Comparison of ENCODE assay signal across 11 cellular contexts in the genomic region with DNA sequence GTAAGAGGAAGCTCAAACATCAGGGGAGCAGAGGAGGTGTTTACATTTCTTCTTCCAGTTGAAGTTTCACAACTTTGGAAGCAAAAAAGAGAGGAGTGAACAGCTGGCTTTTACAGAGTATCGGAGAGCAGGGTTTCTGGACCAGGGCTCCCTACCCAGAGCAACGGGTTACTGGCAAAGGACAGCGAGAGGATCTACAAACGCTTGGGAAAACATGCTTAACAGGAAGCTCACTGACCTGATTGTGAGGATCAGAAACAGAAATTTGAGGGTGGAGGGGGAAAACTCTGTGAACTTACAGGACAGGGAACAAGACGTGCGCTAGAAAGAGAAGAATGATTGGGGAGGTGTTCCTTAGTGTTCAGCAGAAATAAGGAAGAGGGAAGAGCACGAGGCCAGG.
DNase-seq lines count a peak whose midpoint lies in the region; ATAC-seq and TF ChIP-seq lines count a peak whose summit lies in the region.
"Had no signal": no experiment of that assay in that cellular context is flagged by ENCODE, and none has a peak within 500 bp of the region (broad histone marks: within the 10 kb centered on the region; RNA-seq: fewer than 3 reads in every experiment).

No MANE protein-coding gene starts in this region.

- H3K4me3 ChIP-seq in GM23338 (no peak overlapping the region), astrocyte of the spinal cord (ENCODE audit: low read depth, low read length) (no peak overlapping the region)

- H2AFZ ChIP-seq in GM23338 = peak overlapping the region; percentile 90; the same call in 1 of the 2 replicates

- DNase-seq in Ammon's horn (ENCODE audit: low spot score) (peak; percentile 66), GM23338 (ENCODE audit: low spot score) (no peak), astrocyte of the spinal cord (ENCODE audit: low read depth, low spot score) (peak; percentile 57), mesothelial cell of epicardium (ENCODE audit: low spot score in 2 of 2, unreplicated experiment in 2 of 2) (no peak), NCI-H2196 treated with DMSO at 0.1 percent for 48 hours (lab: John Stamatoyannopoulos, UW; ENCODE audit: unreplicated experiment) (no peak), mesenteric fat pad (ENCODE audit: low spot score) (no peak), GM19238 (ENCODE audit: insufficient read length, low spot score) (no peak)
- DNase-seq: NCI-H1092 treated with DMSO at 0.1 percent for 48 hours, NCI-H748 treated with DMSO at 0.1 percent for 48 hours had no signal

- H3K27me3 Mint-ChIP-seq in GM23338 (ENCODE audit: insufficient read depth, low read depth, poor library complexity) = peaks cover 6% of the 10 kb centered on the region
- peaks cover 24% of the 10 kb centered on the region for H3K27me3 Mint-ChIP-seq in mesothelial cell of epicardium (ENCODE audit: low read depth)

- H3K4me1 Mint-ChIP-seq in GM23338 (peaks cover 33% of the 10 kb centered on the region), mesothelial cell of epicardium (peaks cover 62% of the 10 kb centered on the region)

- H3K4me1 ChIP-seq in GM23338 (ENCODE audit: insufficient read depth) = peaks cover 22% of the 10 kb centered on the region

- H3K9me3 Mint-ChIP-seq in GM23338 = no peaks in the 10 kb centered on the region
- no peaks in the 10 kb centered on the region for H3K9me3 Mint-ChIP-seq in mesothelial cell of epicardium

- no peaks in the 10 kb centered on the region for H3K36me3 Mint-ChIP-seq in GM23338 (ENCODE audit: low read depth)
- no peaks in the 10 kb centered on the region for H3K36me3 Mint-ChIP-seq in mesothelial cell of epicardium

- H3K4me3 Mint-ChIP-seq in GM23338 (no peak overlapping the region), mesothelial cell of epicardium (no peak overlapping the region)

- no peak for TF ChIP-seq CTCF in GM23338 (conservative IDR thresholded peaks at IDR 0.05; ENCODE audit: low read depth in 2 of 2)
- TF ChIP-seq CTCF in astrocyte of the spinal cord (IDR thresholded peaks at IDR 0.05; ENCODE audit: low read depth, low read length) = no peak
- no peak for TF ChIP-seq CTCF in mesothelial cell of epicardium (IDR thresholded peaks at IDR 0.05; ENCODE audit: unreplicated experiment)

- in situ Hi-C loops in astrocyte of the spinal cord (cut with HindIII; ENCODE audit: low sequenced_read_pairs) = no loop called here

- H3K27me3 ChIP-seq in GM23338 (ENCODE audit: insufficient read depth) = no peaks in the 10 kb centered on the region

- no peaks in the 10 kb centered on the region; the same call in 1 of the 2 replicates for H3K9me2 ChIP-seq in GM23338 (ENCODE audit: insufficient read depth)

- H3K36me3 ChIP-seq in GM23338 (ENCODE audit: insufficient read depth) = no peaks in the 10 kb centered on the region

- no peak overlapping the region for H3K27ac ChIP-seq in GM23338 (ENCODE audit: low read depth)

- no peaks in the 10 kb centered on the region for H3K79me2 ChIP-seq in GM23338 (replicated peaks; ENCODE audit: insufficient read depth)

- H3K27ac Mint-ChIP-seq in GM23338 (no peak overlapping the region), mesothelial cell of epicardium (peak overlapping the region; percentile 10)

- no peaks in the 10 kb centered on the region for H4K20me1 ChIP-seq in GM23338 (replicated peaks; ENCODE audit: insufficient read depth)

- H3F3A ChIP-seq in GM23338 (replicated peaks; ENCODE audit: low read depth) = no peaks in the 10 kb centered on the region

- no peak overlapping the region for H3K4me2 ChIP-seq in GM23338

- no peak for ATAC-seq in GM23338
- no peak for ATAC-seq in GM21515 (IDR thresholded peaks at IDR 0.05; ENCODE audit: unreplicated experiment)
- ATAC-seq: left lobe of liver had no signal

TF ChIP-seq in GM23338, 12 proteins besides CTCF, POLR2A, EP300 and RAD21 (continues in another document):
- TF ChIP-seq NANOG (IDR thresholded peaks at IDR 0.05; ENCODE audit: borderline replicate concordance) = no peak
- TF ChIP-seq POLR2AphosphoS5 (IDR thresholded peaks at IDR 0.05; ENCODE audit: low read depth) = no peak
- TF ChIP-seq ZNF331 (CRISPR knock-in tag; IDR thresholded peaks at IDR 0.05; ENCODE audit: low read depth) = no peak
- no peak for TF ChIP-seq EZH2phosphoT487 (IDR thresholded peaks at IDR 0.05; ENCODE audit: unreplicated experiment)
- TF ChIP-seq ZNF114 (CRISPR knock-in tag; IDR thresholded peaks at IDR 0.05) = no peak
- TF ChIP-seq, protein P1, sequence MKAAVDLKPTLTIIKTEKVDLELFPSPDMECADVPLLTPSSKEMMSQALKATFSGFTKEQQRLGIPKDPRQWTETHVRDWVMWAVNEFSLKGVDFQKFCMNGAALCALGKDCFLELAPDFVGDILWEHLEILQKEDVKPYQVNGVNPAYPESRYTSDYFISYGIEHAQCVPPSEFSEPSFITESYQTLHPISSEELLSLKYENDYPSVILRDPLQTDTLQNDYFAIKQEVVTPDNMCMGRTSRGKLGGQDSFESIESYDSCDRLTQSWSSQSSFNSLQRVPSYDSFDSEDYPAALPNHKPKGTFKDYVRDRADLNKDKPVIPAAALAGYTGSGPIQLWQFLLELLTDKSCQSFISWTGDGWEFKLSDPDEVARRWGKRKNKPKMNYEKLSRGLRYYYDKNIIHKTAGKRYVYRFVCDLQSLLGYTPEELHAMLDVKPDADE (IDR thresholded peaks at IDR 0.05) = no peak
- no peak for TF ChIP-seq CREB1 (CRISPR knock-in tag; IDR thresholded peaks at IDR 0.05; ENCODE audit: low read depth)
- no peak for TF ChIP-seq STAT1 (IDR thresholded peaks at IDR 0.05; ENCODE audit: unreplicated experiment)
- TF ChIP-seq, protein P2, sequence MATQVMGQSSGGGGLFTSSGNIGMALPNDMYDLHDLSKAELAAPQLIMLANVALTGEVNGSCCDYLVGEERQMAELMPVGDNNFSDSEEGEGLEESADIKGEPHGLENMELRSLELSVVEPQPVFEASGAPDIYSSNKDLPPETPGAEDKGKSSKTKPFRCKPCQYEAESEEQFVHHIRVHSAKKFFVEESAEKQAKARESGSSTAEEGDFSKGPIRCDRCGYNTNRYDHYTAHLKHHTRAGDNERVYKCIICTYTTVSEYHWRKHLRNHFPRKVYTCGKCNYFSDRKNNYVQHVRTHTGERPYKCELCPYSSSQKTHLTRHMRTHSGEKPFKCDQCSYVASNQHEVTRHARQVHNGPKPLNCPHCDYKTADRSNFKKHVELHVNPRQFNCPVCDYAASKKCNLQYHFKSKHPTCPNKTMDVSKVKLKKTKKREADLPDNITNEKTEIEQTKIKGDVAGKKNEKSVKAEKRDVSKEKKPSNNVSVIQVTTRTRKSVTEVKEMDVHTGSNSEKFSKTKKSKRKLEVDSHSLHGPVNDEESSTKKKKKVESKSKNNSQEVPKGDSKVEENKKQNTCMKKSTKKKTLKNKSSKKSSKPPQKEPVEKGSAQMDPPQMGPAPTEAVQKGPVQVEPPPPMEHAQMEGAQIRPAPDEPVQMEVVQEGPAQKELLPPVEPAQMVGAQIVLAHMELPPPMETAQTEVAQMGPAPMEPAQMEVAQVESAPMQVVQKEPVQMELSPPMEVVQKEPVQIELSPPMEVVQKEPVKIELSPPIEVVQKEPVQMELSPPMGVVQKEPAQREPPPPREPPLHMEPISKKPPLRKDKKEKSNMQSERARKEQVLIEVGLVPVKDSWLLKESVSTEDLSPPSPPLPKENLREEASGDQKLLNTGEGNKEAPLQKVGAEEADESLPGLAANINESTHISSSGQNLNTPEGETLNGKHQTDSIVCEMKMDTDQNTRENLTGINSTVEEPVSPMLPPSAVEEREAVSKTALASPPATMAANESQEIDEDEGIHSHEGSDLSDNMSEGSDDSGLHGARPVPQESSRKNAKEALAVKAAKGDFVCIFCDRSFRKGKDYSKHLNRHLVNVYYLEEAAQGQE (IDR thresholded peaks at IDR 0.05; ENCODE audit: unreplicated experiment) = no peak
- no peak for TF ChIP-seq JUNB (IDR thresholded peaks at IDR 0.05; ENCODE audit: unreplicated experiment)

Comparison
In these comparisons a context has a peak if more than half of its experiments do, and no peak if none do; other contexts are left out.
1. DNase-seq: peak in Ammon's horn (single experiment) and astrocyte of the spinal cord (single experiment); none in GM23338 (single experiment), mesothelial cell of epicardium (0 of 2), NCI-H2196 treated with DMSO at 0.1 percent for 48 hours (single experiment), mesenteric fat pad (single experiment) and GM19238 (single experiment).